ENCODE assay signal across 9 cellular contexts in genomic region chr1:43554444-43554992, GRCh38. TPM values are rescaled to one million over a fixed set of nuclear protein-coding genes. Genes with fewer than 3 reads are reported as not detected.
DNase-seq lines count a peak whose midpoint lies in the region; ATAC-seq and TF ChIP-seq lines count a peak whose summit lies in the region.
"Had no signal": no experiment of that assay in that cellular context is flagged by ENCODE, and none has a peak within 500 bp of the region (broad histone marks: within the 10 kb centered on the region; RNA-seq: fewer than 3 reads in every experiment).

No MANE protein-coding gene starts in this region.

- H3K27ac ChIP-seq in SU-DHL-6 (ENCODE audit: low read depth, low read length), result no peak overlapping the region
- H3K27ac ChIP-seq: SJCRH30 had no signal

- H4K20me1 ChIP-seq in SU-DHL-6 (ENCODE audit: low read depth, low read length), result no peaks in the 10 kb centered on the region

- DNase-seq in D341Med (ENCODE audit: low spot score) (peak; percentile 54), HT1080 (ENCODE audit: low read depth) (peak; percentile 64), erythroblast (lab: John Stamatoyannopoulos, UW) (peak; percentile 40 to 65), SK-N-DZ (ENCODE audit: low spot score) (no peak)
- DNase-seq in stimulated activated CD8-positive, alpha-beta memory T cell treated with anti-CD3 and anti-CD28 coated beads, Interleukin-4, amount 100 ng/mL, for 48 hours, result peak; percentile 40

- no peak for TF ChIP-seq POLR2A in erythroblast (IDR thresholded peaks at IDR 0.05; ENCODE audit: low read length)

- H3K4me3 ChIP-seq in SU-DHL-6 (ENCODE audit: insufficient read depth, low read length, poor library complexity, severe bottlenecking), result no peak overlapping the region
- H3K4me3 ChIP-seq: SJCRH30 had no signal

- H3K27me3 ChIP-seq in SU-DHL-6 (ENCODE audit: low read length), result no peaks in the 10 kb centered on the region
- H3K27me3 ChIP-seq: SJCRH30 had no signal

- no peaks in the 10 kb centered on the region for H3F3A ChIP-seq in SU-DHL-6 (ENCODE audit: insufficient read depth)

- no peak overlapping the region for H3K9ac ChIP-seq in SU-DHL-6 (ENCODE audit: low read length)

- TF ChIP-seq CTCF in SU-DHL-6 (IDR thresholded peaks at IDR 0.05; ENCODE audit: insufficient read depth, low read length, poor library complexity, severe bottlenecking), result peak; percentile 38

- ATAC-seq in GM18909 (IDR thresholded peaks at IDR 0.05; ENCODE audit: poor library complexity, unreplicated experiment) (no peak), GM19455 (IDR thresholded peaks at IDR 0.05; ENCODE audit: unreplicated experiment) (no peak)

- H3K4me2 ChIP-seq in SU-DHL-6 (ENCODE audit: low read depth, low read length, poor library complexity, severe bottlenecking), result no peak overlapping the region

- no peaks in the 10 kb centered on the region for H3K9me2 ChIP-seq in SU-DHL-6 (replicated peaks; ENCODE audit: insufficient read depth, low read length)

- H3K79me2 ChIP-seq in SU-DHL-6 (ENCODE audit: insufficient read depth, low read length), result no peaks in the 10 kb centered on the region

- no peaks in the 10 kb centered on the region for H3K36me3 ChIP-seq in SU-DHL-6 (ENCODE audit: low read length)

- no peak overlapping the region for H2AFZ ChIP-seq in SU-DHL-6 (ENCODE audit: low read depth, low read length, severe bottlenecking)

- H3K9me3 ChIP-seq in SU-DHL-6 (ENCODE audit: insufficient read depth, low read length), result no peaks in the 10 kb centered on the region
- H3K9me3 ChIP-seq: SJCRH30 had no signal

RNA-seq across cellular contexts. Expression of gene PTPRF, which starts 23.8 kb away (rescaled TPM):
- total RNA-seq in HT1080 (2014; rRNA removed; shearing (Covaris generic)), result 39.0 and 41.7 TPM in 2 replicates
- 106 and 107 TPM in 2 replicates for polyA plus RNA-seq in HT1080 (2015; cell fraction: cytosol; rRNA removed)
- 204 and 231 TPM in 2 replicates for polyA plus RNA-seq in HT1080 (2015; cell fraction: nucleus; rRNA removed)
- 22.6 and 33.7 TPM in 2 replicates for polyA plus RNA-seq in SK-N-DZ (2014; cell fraction: cytosol; rRNA removed)
- polyA plus RNA-seq in SK-N-DZ (2014; cell fraction: nucleus; rRNA removed), result 27.5 and 42.1 TPM in 2 replicates
